ENCODE assay signal across 8 cellular contexts in genomic region chr1:151146072-151146415, GRCh38. TPM values are rescaled to one million over a fixed set of nuclear protein-coding genes. Genes with fewer than 3 reads are reported as not detected.
DNase-seq lines count a peak whose midpoint lies in the region; ATAC-seq and TF ChIP-seq lines count a peak whose summit lies in the region.

No MANE protein-coding gene starts in this region.

- 2% methylated on average over 21 of the region's 26 CpGs for WGBS in esophagus muscularis mucosa

- H3K9me3 Mint-ChIP-seq in osteocyte (ENCODE audit: unreplicated experiment): no peaks in the 10 kb centered on the region

- H3K36me3 Mint-ChIP-seq in osteocyte (ENCODE audit: unreplicated experiment): peaks cover 3% of the 10 kb centered on the region

- H3K4me1 Mint-ChIP-seq in osteocyte (ENCODE audit: unreplicated experiment): peaks cover 35% of the 10 kb centered on the region

- H3K4me3 ChIP-seq in Peyer's patch (peak overlapping the region; percentile 72 to 88 (median 82)), esophagus muscularis mucosa (peak overlapping the region; percentile 67 to 88 (median 72))

- peak overlapping the region; percentile 73 for H3K27ac Mint-ChIP-seq in osteocyte (ENCODE audit: unreplicated experiment)

- H3K4me3 Mint-ChIP-seq in osteocyte (ENCODE audit: unreplicated experiment): peak overlapping the region; percentile 89

- H3K27me3 ChIP-seq in Peyer's patch (no peaks in the 10 kb centered on the region), esophagus muscularis mucosa (no peaks in the 10 kb centered on the region)

- H3K36me3 ChIP-seq in Peyer's patch (no peaks in the 10 kb centered on the region), esophagus muscularis mucosa (peaks cover 0 to 7% (median 1%) of the 10 kb centered on the region in 4 donors)

- intact Hi-C loops in esophagus muscularis mucosa (cut with DNase I): no loop called here

- TF ChIP-seq EP300 in esophagus muscularis mucosa (IDR thresholded peaks at IDR 0.05): no peak

- H3K4me1 ChIP-seq in Peyer's patch (peaks cover 0 to 30% (median 0%) of the 10 kb centered on the region in 4 donors), esophagus muscularis mucosa (peaks cover 41 to 54% (median 49%) of the 10 kb centered on the region in 4 donors)

- H3K27ac ChIP-seq in Peyer's patch (peak overlapping the region; percentile 32 to 79 (median 66)), esophagus muscularis mucosa (replicated peaks in 1 of 4) (peak overlapping the region; percentile 84 to 89 (median 87))

- H3K27me3 Mint-ChIP-seq in osteocyte (ENCODE audit: unreplicated experiment): no peaks in the 10 kb centered on the region

- ATAC-seq in GM21515 (IDR thresholded peaks at IDR 0.05; ENCODE audit: unreplicated experiment) (peak; percentile 10), GM19324 (IDR thresholded peaks at IDR 0.05; ENCODE audit: low FRiP score, unreplicated experiment) (no peak)

- TF ChIP-seq POLR2A in Peyer's patch (IDR thresholded peaks at IDR 0.05) (no peak), esophagus muscularis mucosa (IDR thresholded peaks at IDR 0.05; ENCODE audit: low read depth) (no peak)

- H3K9me3 ChIP-seq in Peyer's patch (no peaks in the 10 kb centered on the region), esophagus muscularis mucosa (no peaks in the 10 kb centered on the region)

- no peak for TF ChIP-seq CTCF in Peyer's patch (IDR thresholded peaks at IDR 0.05)
- no peak for TF ChIP-seq CTCF in esophagus muscularis mucosa (IDR thresholded peaks at IDR 0.05)
- no peak for TF ChIP-seq CTCF in osteocyte (IDR thresholded peaks at IDR 0.05)

- DNase-seq in Peyer's patch (no peak), esophagus muscularis mucosa (ENCODE audit: extremely low spot score) (no peak), osteocyte (ENCODE audit: extremely low spot score, unreplicated experiment) (no peak), NCI-H2171 (lab: John Stamatoyannopoulos, UW) (no peak), NCI-H1436 treated with DMSO at 0.1 percent for 48 hours (lab: John Stamatoyannopoulos, UW) (no peak), NCI-H2081 treated with DMSO at 0.1 percent for 48 hours (lab: John Stamatoyannopoulos, UW) (no peak)

RNA-seq across cellular contexts. Expression of gene SEMA6C, which starts 0.4 kb away (rescaled TPM):
- 10 to 100 TPM in 3 of 4 donors, 1 to 10 TPM in 1; 2.5 to 24.6 (median 16.6) TPM for total RNA-seq in Peyer's patch
- 10 to 100 TPM in 1 of 4 donors, 1 to 10 TPM in 3; 5.3 to 12.2 (median 7.3) TPM for total RNA-seq in esophagus muscularis mucosa
- 24.7 and 28.2 TPM in 2 replicates for total RNA-seq in osteocyte

RNA-seq across cellular contexts. Expression of gene TNFAIP8L2, which starts 10.4 kb away (rescaled TPM):
- 1 to 10 TPM in 2 of 4 donors, not detected in 2; 4.0 to 6.6 TPM for total RNA-seq in Peyer's patch
- 1 to 10 TPM; 2.8 to 8.3 (median 5.0) TPM for total RNA-seq in esophagus muscularis mucosa
- not detected in 2 replicates for total RNA-seq in osteocyte

RNA-seq across cellular contexts. Expression of gene LYSMD1, which starts 19.7 kb away (rescaled TPM):
- 10 to 100 TPM in 2 of 4 donors, 1 to 10 TPM in 2; 6.0 to 11.7 (median 10.2) TPM for total RNA-seq in Peyer's patch
- 10 to 100 TPM; 10.9 to 23.5 (median 12.6) TPM for total RNA-seq in esophagus muscularis mucosa
- total RNA-seq in osteocyte: 12.6 and 13.3 TPM in 2 replicates

RNA-seq across cellular contexts. Expression of gene SCNM1, which starts 19.9 kb away (rescaled TPM):
- total RNA-seq in Peyer's patch (10 to 100 TPM; 16.1 to 48.9 (median 36.9) TPM), esophagus muscularis mucosa (10 to 100 TPM; 11.2 to 39.3 (median 21.4) TPM), osteocyte (45.0 and 49.8 TPM in 2 replicates)

RNA-seq across cellular contexts. Expression of gene TMOD4, which starts 29.7 kb away (rescaled TPM):
- total RNA-seq in Peyer's patch (10 to 100 TPM in 1 of 4 donors, not detected in 3; 10.7 TPM), esophagus muscularis mucosa (1 to 10 TPM in 2 of 4 donors, not detected in 2; 1.5 to 1.6 TPM), osteocyte (2.8 TPM in 1 of 2 replicates, not detected in the other)
